Comparison of ENCODE assay signal across 16 cellular contexts in the genomic region with DNA sequence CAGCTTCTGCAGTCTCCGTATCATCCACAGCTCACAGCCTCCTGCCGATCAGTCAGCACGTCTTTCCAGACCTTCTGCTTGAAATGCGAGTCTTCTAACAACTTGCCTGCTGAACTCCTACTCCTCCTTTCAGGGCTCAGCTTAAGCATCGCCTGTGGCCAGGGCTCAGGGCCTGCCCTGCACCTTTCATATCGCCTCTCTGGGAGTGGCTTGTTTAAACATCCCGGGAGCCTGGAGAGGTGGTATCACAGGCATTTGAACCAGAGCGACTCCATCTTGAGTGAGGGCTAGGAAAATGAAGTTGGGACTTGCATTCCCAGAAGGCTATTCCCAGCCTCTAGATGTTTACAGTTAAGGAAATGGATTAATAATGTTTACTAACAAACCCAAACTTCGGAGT. TPM values are rescaled to one million over a fixed set of nuclear protein-coding genes. Genes with fewer than 3 reads are reported as not detected.
DNase-seq lines count a peak whose midpoint lies in the region; ATAC-seq and TF ChIP-seq lines count a peak whose summit lies in the region.
"Had no signal": no experiment of that assay in that cellular context is flagged by ENCODE, and none has a peak within 500 bp of the region (broad histone marks: within the 10 kb centered on the region; RNA-seq: fewer than 3 reads in every experiment).

No MANE protein-coding gene starts in this region.

- ATAC-seq in RWPE2 (ENCODE audit: low read depth) (no peak), HG03460 (IDR thresholded peaks at IDR 0.05; ENCODE audit: unreplicated experiment) (no peak)
- ATAC-seq: HepG2 had no signal

- H3K9ac ChIP-seq in GM23248: peak overlapping the region; percentile 80; the same call in 1 of the 2 replicates
- H3K9ac ChIP-seq in subcutaneous abdominal adipose tissue (ENCODE audit: low read length in 5 of 5): no peak overlapping the region

- H3F3A ChIP-seq in GM23248 (ENCODE audit: insufficient read depth): peaks cover 33% of the 10 kb centered on the region

- CTCF ChIA-PET in HEK293T (lab: Yijun Ruan, JAX): no interaction called here

- no peaks in the 10 kb centered on the region for H3K9me2 ChIP-seq in GM23248 (ENCODE audit: insufficient read depth)

- H3K36me3 ChIP-seq in GM23248 (ENCODE audit: low read depth) (no peaks in the 10 kb centered on the region), RWPE2 (ENCODE audit: low read depth) (no peaks in the 10 kb centered on the region), subcutaneous abdominal adipose tissue (ENCODE audit: control insufficient read depth in 5 of 5, insufficient read depth in 5 of 5, low read length in 5 of 5) (no peaks in the 10 kb centered on the region)

- H3K4me2 ChIP-seq in GM23248 (ENCODE audit: unreplicated experiment): peak overlapping the region; percentile 93

- H3K79me2 ChIP-seq in GM23248 (ENCODE audit: insufficient read depth): no peaks in the 10 kb centered on the region

- TF ChIP-seq CTCF in RWPE2 (IDR thresholded peaks at IDR 0.05; ENCODE audit: poor library complexity, severe bottlenecking): no peak

- H4K20me1 ChIP-seq in GM23248 (ENCODE audit: insufficient read depth): no peaks in the 10 kb centered on the region

- H3K4me1 ChIP-seq in GM23248 (ENCODE audit: insufficient read depth): peaks cover 23% of the 10 kb centered on the region
- H3K4me1 ChIP-seq in RWPE2 (ENCODE audit: insufficient read depth, poor library complexity, severe bottlenecking): peaks cover 23% of the 10 kb centered on the region
- peaks cover 0 to 13% (median 4%) of the 10 kb centered on the region in 5 donors for H3K4me1 ChIP-seq in subcutaneous abdominal adipose tissue (ENCODE audit: control insufficient read depth in 5 of 5, insufficient read depth in 5 of 5, low read length in 5 of 5)

- no peak for DNase-seq in GM23248
- DNase-seq in RWPE2 (ENCODE audit: low spot score): no peak
- DNase-seq in islet precursor cell: peak; percentile 62
- DNase-seq in midbrain (lab: John Stamatoyannopoulos, UW): no peak
- no peak for DNase-seq in HEK293T (ENCODE audit: extremely low spot score)
- DNase-seq: C1 segment of cervical spinal cord, DMS 273 treated with DMSO at 0.1 percent for 48 hours, Karpas-422, MM.1S, NCI-H1105, NCI-H1694 treated with DMSO at 0.1 percent for 48 hours, NCI-H69, SHP77 treated with DMSO at 0.1 percent for 48 hours had no signal

- H3K9me3 ChIP-seq in GM23248 (ENCODE audit: low read depth): no peaks in the 10 kb centered on the region
- no peaks in the 10 kb centered on the region for H3K9me3 ChIP-seq in RWPE2 (ENCODE audit: severe bottlenecking)
- H3K9me3 ChIP-seq in subcutaneous abdominal adipose tissue (ENCODE audit: control insufficient read depth in 5 of 5, low read length in 5 of 5): no peaks in the 10 kb centered on the region

- H2AFZ ChIP-seq in GM23248: no peak overlapping the region

- no peak overlapping the region for H3K4me3 ChIP-seq in GM23248
- no peak overlapping the region for H3K4me3 ChIP-seq in RWPE2 (ENCODE audit: severe bottlenecking)
- no peak overlapping the region for H3K4me3 ChIP-seq in subcutaneous abdominal adipose tissue (ENCODE audit: low read depth in 1 of 5, low read length in 5 of 5)

- WGBS in GM23248 (ENCODE audit: low coverage in 1 of 2, low lambda C conversion rate in 2 of 2, missing lambda C conversion rate in 2 of 2), 2 experiments: 66 to 68% methylated on average over 9 of the region's 9 CpGs

- H3K27ac ChIP-seq in GM23248 (peak overlapping the region; percentile 85; the same call in 1 of the 2 replicates), RWPE2 (ENCODE audit: poor library complexity, severe bottlenecking) (peak overlapping the region; percentile 38), subcutaneous abdominal adipose tissue (ENCODE audit: low read depth, low read length) (peak overlapping the region; percentile 20)

- in situ Hi-C loops in GM23248 (cut with MboI): no loop called here

- POLR2A ChIA-PET in HEK293T (lab: Yijun Ruan, JAX): no interaction called here

- no peaks in the 10 kb centered on the region for H3K27me3 ChIP-seq in GM23248 (replicated peaks; ENCODE audit: insufficient read depth)
- no peaks in the 10 kb centered on the region for H3K27me3 ChIP-seq in RWPE2 (ENCODE audit: insufficient read depth, poor library complexity, severe bottlenecking)
- peaks cover 0 to 3% (median 0%) of the 10 kb centered on the region in 5 donors for H3K27me3 ChIP-seq in subcutaneous abdominal adipose tissue (ENCODE audit: control insufficient read depth in 5 of 5, insufficient read depth in 4 of 5, low read length in 5 of 5)

TF ChIP-seq in HEK293T, 16 proteins besides CTCF, POLR2A, EP300 and RAD21:
- TF ChIP-seq FOXM1 (IDR thresholded peaks at IDR 0.05; ENCODE audit: borderline replicate concordance): no peak

RNA-seq across cellular contexts. Expression of gene CYB561, which starts 13.9 kb away (rescaled TPM):
- 10.7 and 15.9 TPM in 2 replicates for total RNA-seq in GM23248 (2014; rRNA removed; shearing (Covaris generic))
- polyA plus RNA-seq in GM23248 (2016; fragmentation: Nextera tagmentation; extraction: Ambion mirVana): 18.4 and 19.1 TPM in 2 replicates

RNA-seq across cellular contexts. Expression of gene ACE, which starts 16.8 kb away (rescaled TPM):
- total RNA-seq in GM23248 (2014; rRNA removed; shearing (Covaris generic)): 3.2 and 3.4 TPM in 2 replicates
- polyA plus RNA-seq in GM23248 (2016; fragmentation: Nextera tagmentation; extraction: Ambion mirVana): 1.6 and 2.2 TPM in 2 replicates

Comparison
In these comparisons a context has a peak if more than half of its experiments do, and no peak if none do; other contexts are left out.
1. H3K27ac ChIP-seq: peak in every context shown above with its lines; median percentile 85 in GM23248; 38 in RWPE2; 20 in subcutaneous abdominal adipose tissue.